Comparison of ENCODE assay signal across 20 cellular contexts in genomic region chr15:48451736-48452135, GRCh38.
DNase-seq lines count a peak whose midpoint lies in the region; ATAC-seq and TF ChIP-seq lines count a peak whose summit lies in the region.
"Had no signal": no experiment of that assay in that cellular context is flagged by ENCODE, and none has a peak within 500 bp of the region (broad histone marks: within the 10 kb centered on the region; RNA-seq: fewer than 3 reads in every experiment).

No MANE protein-coding gene starts in this region.

- H3K79me2 ChIP-seq in osteoblast (ENCODE audit: insufficient read depth, low read length), result peaks cover 4% of the 10 kb centered on the region

- no peak for TF ChIP-seq EP300 in esophagus muscularis mucosa (IDR thresholded peaks at IDR 0.05)

- 70% methylated on average over 3 of the region's 3 CpGs for WGBS in esophagus muscularis mucosa

- no peak overlapping the region for H2AFZ ChIP-seq in osteoblast (ENCODE audit: low read length)
- H2AFZ ChIP-seq: GM23338, PC-9 had no signal

- no peak overlapping the region for H3K4me3 ChIP-seq in BLaER1
- no peak overlapping the region for H3K4me3 ChIP-seq in adipocyte (ENCODE audit: low read length)
- H3K4me3 ChIP-seq in osteoblast (ENCODE audit: insufficient read depth, low read length), result no peak overlapping the region
- no peak overlapping the region for H3K4me3 ChIP-seq in esophagus muscularis mucosa
- H3K4me3 ChIP-seq: GM23338, PC-9, SJSA1 had no signal

- TF ChIP-seq CTCF in osteoblast (IDR thresholded peaks at IDR 0.05; ENCODE audit: extremely low read depth, low read depth, low read length) (no peak), esophagus muscularis mucosa (IDR thresholded peaks at IDR 0.05) (no peak)

- H3K9ac ChIP-seq in BLaER1 (no peak overlapping the region), adipocyte (ENCODE audit: low read length) (peak overlapping the region; percentile 22)

- TF ChIP-seq POLR2A in esophagus muscularis mucosa (IDR thresholded peaks at IDR 0.05; ENCODE audit: low read depth), result no peak

- no peaks in the 10 kb centered on the region for H3K9me3 ChIP-seq in BLaER1
- H3K9me3 ChIP-seq in adipocyte (ENCODE audit: control insufficient read depth, low read length), result no peaks in the 10 kb centered on the region
- H3K9me3 ChIP-seq in osteoblast (ENCODE audit: low read depth, low read length), result no peaks in the 10 kb centered on the region
- no peaks in the 10 kb centered on the region for H3K9me3 ChIP-seq in esophagus muscularis mucosa
- H3K9me3 ChIP-seq: SJSA1 had no signal

- H3K27me3 ChIP-seq in BLaER1, result no peaks in the 10 kb centered on the region
- no peaks in the 10 kb centered on the region for H3K27me3 ChIP-seq in adipocyte (replicated peaks; ENCODE audit: control insufficient read depth, insufficient read depth, low read length)
- H3K27me3 ChIP-seq in osteoblast (ENCODE audit: insufficient read depth, low read length), result no peaks in the 10 kb centered on the region
- no peaks in the 10 kb centered on the region for H3K27me3 ChIP-seq in esophagus muscularis mucosa
- H3K27me3 ChIP-seq: SJSA1 had no signal

- H3K27ac ChIP-seq in BLaER1, result no peak overlapping the region
- peak overlapping the region; percentile 14 for H3K27ac ChIP-seq in osteoblast (ENCODE audit: low read depth, low read length)
- H3K27ac ChIP-seq in esophagus muscularis mucosa (replicated peaks in 1 of 4), result no peak overlapping the region
- H3K27ac ChIP-seq: PC-9, SJSA1 had no signal

- ATAC-seq in HG03025 (IDR thresholded peaks at IDR 0.05; ENCODE audit: low FRiP score, unreplicated experiment), result no peak
- ATAC-seq: GM23338, Right ventricle myocardium inferior had no signal

- H4K20me1 ChIP-seq in BLaER1 (no peaks in the 10 kb centered on the region), osteoblast (ENCODE audit: insufficient read depth, low read length) (no peaks in the 10 kb centered on the region)

- H3K4me2 ChIP-seq in BLaER1 (peak overlapping the region; percentile 58), osteoblast (ENCODE audit: insufficient read depth, low read length) (no peak overlapping the region)
- H3K4me2 ChIP-seq: GM23338, PC-9 had no signal

- no peaks in the 10 kb centered on the region for H3K36me3 ChIP-seq in BLaER1
- peaks cover 99% of the 10 kb centered on the region for H3K36me3 ChIP-seq in adipocyte (ENCODE audit: control insufficient read depth, insufficient read depth, low read length, severe bottlenecking)
- peaks cover 88% of the 10 kb centered on the region for H3K36me3 ChIP-seq in osteoblast (ENCODE audit: insufficient read depth, low read length)
- peaks cover 30 to 99% (median 47%) of the 10 kb centered on the region in 4 donors for H3K36me3 ChIP-seq in esophagus muscularis mucosa

- intact Hi-C loops in esophagus muscularis mucosa (cut with DNase I), result no loop called here

- H3K4me1 ChIP-seq in BLaER1 (peaks cover 26% of the 10 kb centered on the region), adipocyte (ENCODE audit: control insufficient read depth, insufficient read depth, low read length) (peaks cover 36% of the 10 kb centered on the region), osteoblast (ENCODE audit: insufficient read depth, low read length) (peaks cover 37% of the 10 kb centered on the region), esophagus muscularis mucosa (peaks cover 0 to 10% (median 2%) of the 10 kb centered on the region in 4 donors)

- DNase-seq in adipocyte (ENCODE audit: low read depth) (no peak), glomerular endothelial cell (ENCODE audit: extremely low read depth, low read depth, low spot score) (peak; percentile 44), osteoblast (ENCODE audit: insufficient read length, low spot score, missing footprints) (no peak), esophagus muscularis mucosa (ENCODE audit: extremely low spot score) (no peak), NCI-H446 treated with DMSO at 0.1 percent for 48 hours (lab: John Stamatoyannopoulos, UW) (no peak)
- no peak for DNase-seq in effector CD8-positive, alpha-beta T cell (lab: John Stamatoyannopoulos, UW)
- DNase-seq: CD4-positive, alpha-beta T cell; COR-L47; H9; KBM-7; MM.1S; NCI-H2029; NCI-H446; NCI-H526 treated with DMSO at 0.1 percent for 48 hours; PC-9 had no signal
